Comparison of ENCODE assay signal across 8 cellular contexts in the genomic region with DNA sequence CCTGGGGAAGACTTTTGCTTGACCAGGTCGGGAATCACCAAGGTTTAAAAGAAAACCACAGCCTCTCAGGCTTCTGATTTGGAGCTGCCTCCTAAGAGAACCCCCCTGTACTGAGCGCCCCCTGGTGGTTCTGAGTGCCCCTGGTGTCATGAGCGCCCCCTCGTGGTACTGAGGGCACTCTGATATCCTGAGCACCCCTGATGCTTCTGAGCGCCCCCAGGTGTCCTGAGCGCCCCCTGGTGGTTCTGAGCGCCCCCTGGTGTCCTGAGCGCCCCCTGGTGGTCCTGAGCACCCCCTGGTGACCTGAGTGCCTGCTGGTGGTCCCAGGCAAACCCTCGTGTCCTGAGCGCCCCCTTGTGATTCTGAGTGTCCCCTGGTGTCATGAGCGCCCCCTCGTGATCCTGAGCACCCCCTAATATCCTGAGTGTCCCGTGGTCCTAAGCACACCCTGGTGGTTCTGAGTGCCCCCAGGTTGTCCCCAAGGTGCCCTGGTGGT.
DNase-seq lines count a peak whose midpoint lies in the region; ATAC-seq and TF ChIP-seq lines count a peak whose summit lies in the region.
"Not testable (repeated sequence)": the region's sequence is repeated elsewhere in the genome, so short reads cannot be mapped to it uniquely, and the experiment has no call there.

No MANE protein-coding gene starts in this region.

- not testable (repeated sequence) for H3K4me1 Mint-ChIP-seq in Calu3 (ENCODE audit: low read depth, unreplicated experiment); IgD-negative memory B cell
- H3K4me1 Mint-ChIP-seq in stimulated activated effector memory CD8-positive, alpha-beta T cell treated with anti-CD3 and anti-CD28 coated beads, Interleukin-12 subunit alpha, Interleukin-12 subunit beta, amount 100 ng/mL, for 72 hours, result peaks cover 31% of the 10 kb centered on the region

- not testable (repeated sequence) for H3K9me3 Mint-ChIP-seq in Calu3 (ENCODE audit: low read depth, unreplicated experiment); IgD-negative memory B cell; stimulated activated effector memory CD8-positive, alpha-beta T cell treated with anti-CD3 and anti-CD28 coated beads, Interleukin-12 subunit alpha, Interleukin-12 subunit beta, amount 100 ng/mL, for 72 hours

- POLR2A ChIA-PET in SK-N-SH (lab: Yijun Ruan, JAX), result not testable (repeated sequence)

- H3F3A ChIP-seq in SK-N-SH (replicated peaks; ENCODE audit: insufficient read depth), result not testable (repeated sequence)

- H3K4me2 ChIP-seq in SK-N-SH, result not testable (repeated sequence)

- H3K9me3 ChIP-seq in SK-N-SH, result not testable (repeated sequence)

- not testable (repeated sequence) for H2AFZ ChIP-seq in SK-N-SH (ENCODE audit: low read depth)

- TF ChIP-seq RAD21 in SK-N-SH (IDR thresholded peaks at IDR 0.05; ENCODE audit: low read length), result not testable (repeated sequence)

- not testable (repeated sequence) for H3K9ac ChIP-seq in SK-N-SH

- not testable (repeated sequence) for H3K36me3 ChIP-seq in SK-N-SH (replicated peaks in 1 of 2; ENCODE audit: control insufficient read depth in 1 of 2, insufficient read depth in 2 of 2, low read length in 1 of 2)

- not testable (repeated sequence) for H3K36me3 Mint-ChIP-seq in Calu3 (ENCODE audit: insufficient read depth, unreplicated experiment); IgD-negative memory B cell; stimulated activated effector memory CD8-positive, alpha-beta T cell treated with anti-CD3 and anti-CD28 coated beads, Interleukin-12 subunit alpha, Interleukin-12 subunit beta, amount 100 ng/mL, for 72 hours

- DNase-seq in Calu3 (peak; percentile 19), germinal center (ENCODE audit: low spot score) (peak; percentile 10)
- DNase-seq in SK-N-SH, result not testable (repeated sequence)
- peak; percentile 87 to 90 for DNase-seq in activated CD4-positive, alpha-beta T cell treated with anti-CD3 and anti-CD28 coated beads, Interleukin-2, amount 50 U/mL, for 48 hours
- DNase-seq in activated naive CD4-positive, alpha-beta T cell treated with Interleukin-2 at 50 U/mL for 16 hours, result peak; percentile 79
- peak; percentile 51 for DNase-seq in stimulated activated CD4-positive, alpha-beta T cell treated with anti-CD3 and anti-CD28 coated beads, Interleukin-12 subunit alpha, Interleukin-12 subunit beta, amount 100 ng/mL, for 4 hours
- DNase-seq in stimulated activated effector memory CD8-positive, alpha-beta T cell treated with anti-CD3 and anti-CD28 coated beads, Interleukin-12 subunit alpha, Interleukin-12 subunit beta, amount 100 ng/mL, for 72 hours (ENCODE audit: low spot score in 2 of 2), result peak; percentile 80 to 86

- H3K9me2 ChIP-seq in SK-N-SH, result not testable (repeated sequence)

- intact Hi-C loops in Calu3 (cut with micrococcal nuclease; ENCODE audit: unreplicated experiment), result not testable (repeated sequence)

- CTCF ChIA-PET in Calu3 (lab: Charles Lee), result not testable (repeated sequence)
- CTCF ChIA-PET in SK-N-SH (lab: Yijun Ruan, JAX), result interaction anchor here (1.0 kb wide), 1 partner anchor 10 kb away, joined by 3 read pairs; no protein-coding TSS in a partner anchor

- H3K4me3 Mint-ChIP-seq in Calu3 (ENCODE audit: low read depth, unreplicated experiment); IgD-negative memory B cell; stimulated activated effector memory CD8-positive, alpha-beta T cell treated with anti-CD3 and anti-CD28 coated beads, Interleukin-12 subunit alpha, Interleukin-12 subunit beta, amount 100 ng/mL, for 72 hours: not testable (repeated sequence)

- not testable (repeated sequence) for H4K20me1 ChIP-seq in SK-N-SH (ENCODE audit: insufficient read depth)

- not testable (repeated sequence) for H3K27ac ChIP-seq in SK-N-SH (ENCODE audit: low read depth in 2 of 2, low read length in 1 of 2)

- H3K27me3 ChIP-seq in SK-N-SH (ENCODE audit: insufficient read depth), result not testable (repeated sequence)

- H3K27ac Mint-ChIP-seq in Calu3 (ENCODE audit: unreplicated experiment); stimulated activated effector memory CD8-positive, alpha-beta T cell treated with anti-CD3 and anti-CD28 coated beads, Interleukin-12 subunit alpha, Interleukin-12 subunit beta, amount 100 ng/mL, for 72 hours: not testable (repeated sequence)
- H3K27ac Mint-ChIP-seq in IgD-negative memory B cell, result peak overlapping the region in 2 of 3 donors; percentile 50 to 62

- ATAC-seq in stimulated activated effector memory CD8-positive, alpha-beta T cell treated with anti-CD3 and anti-CD28 coated beads, Interleukin-12 subunit alpha, Interleukin-12 subunit beta, amount 100 ng/mL, for 72 hours, result peak; percentile 45

- TF ChIP-seq CTCF in Calu3 (IDR thresholded peaks at IDR 0.05; ENCODE audit: unreplicated experiment), result not testable (repeated sequence)
- TF ChIP-seq CTCF in SK-N-SH (IDR thresholded peaks at IDR 0.05), result peak; percentile 42

- H3K27me3 Mint-ChIP-seq in Calu3 (ENCODE audit: unreplicated experiment) (peaks cover 36% of the 10 kb centered on the region), IgD-negative memory B cell (peaks cover 14% of the 10 kb centered on the region)

- H3K4me3 ChIP-seq in SK-N-SH (ENCODE audit: low read depth in 2 of 2, low read length in 1 of 2), result not testable (repeated sequence)

- 13% methylated on average over 4 of the region's 13 CpGs for WGBS in SK-N-SH (ENCODE audit: low lambda C conversion rate)

- not testable (repeated sequence) for H3K4me1 ChIP-seq in SK-N-SH (ENCODE audit: control insufficient read depth in 1 of 2, insufficient read depth in 2 of 2, low read depth in 1 of 2, low read length in 1 of 2)

- TF ChIP-seq EP300 in SK-N-SH (IDR thresholded peaks at IDR 0.05; ENCODE audit: borderline replicate concordance in 1 of 2, low read depth in 1 of 2, low read length in 1 of 2), result not testable (repeated sequence)

- BruUV-seq in Calu3 (replicated peaks; lab: Mats Ljungman, UMichigan), result not testable (repeated sequence)

- not testable (repeated sequence) for H3K79me2 ChIP-seq in SK-N-SH (ENCODE audit: insufficient read depth)
